ENCODE assay signal across 40 cellular contexts in the genomic region with DNA sequence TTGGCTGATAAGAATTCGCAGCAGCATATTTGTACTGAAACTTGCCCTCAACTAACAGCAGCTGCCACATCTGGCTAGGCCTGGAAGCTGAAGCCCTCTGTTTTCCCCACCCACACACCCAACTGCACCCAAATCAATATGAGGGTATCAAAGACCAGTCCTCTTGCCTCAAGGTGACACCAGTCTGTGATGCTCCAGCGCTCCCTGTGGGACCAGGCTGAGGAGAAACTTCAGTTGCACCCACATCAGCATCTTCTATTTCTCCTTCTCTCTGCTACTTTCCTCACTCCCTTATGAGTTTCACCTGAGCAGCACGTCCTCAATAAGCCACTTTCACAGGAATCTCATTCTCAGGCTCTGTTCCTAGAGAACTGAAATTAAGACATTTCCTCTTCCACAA. TPM values are rescaled to one million over a fixed set of nuclear protein-coding genes. Genes with fewer than 3 reads are reported as not detected.
"Had no signal": no experiment of that assay in that cellular context is flagged by ENCODE, and none has a peak within 500 bp of the region (broad histone marks: within the 10 kb centered on the region; RNA-seq: fewer than 3 reads in every experiment).

No MANE protein-coding gene starts in this region.

- H3K4me3 ChIP-seq: adrenal gland, body of pancreas, breast epithelium had no signal

- ATAC-seq: activated CD4-positive, alpha-beta T cell treated with anti-CD3 and anti-CD28 coated beads for 36 hours; activated CD4-positive, CD25-positive, alpha-beta regulatory T cell treated with anti-CD3 and anti-CD28 coated beads, Interleukin-2, amount 50 U/mL, for 24 hours; activated CD8-positive, alpha-beta memory T cell treated with anti-CD3 and anti-CD28 coated beads, Interleukin-2, amount 10 ng/mL, durations not matched to agents 7 days and 5 days; activated CD8-positive, alpha-beta T cell treated with anti-CD3 and anti-CD28 coated beads, Interleukin-2, amount 10 ng/mL, durations not matched to agents 7 days and 5 days; activated naive CD4-positive, alpha-beta T cell treated with anti-CD3 and anti-CD28 coated beads, Interleukin-2, amount 50 U/mL, for 72 hours; activated T-cell treated with anti-CD3 and anti-CD28 coated beads, Interleukin-2, amount 50 U/mL, for 4 hours; activated T-cell treated with anti-CD3 and anti-CD28 coated beads, Interleukin-2, amount 50 U/mL, for 72 hours; activated T-helper 17 cell treated with anti-CD3 and anti-CD28 coated beads, Interleukin-2, amount 50 U/mL, for 72 hours; body of pancreas; WTC11 had no signal

- H3K9me3 Mint-ChIP-seq: activated CD4-positive, alpha-beta memory T cell treated with anti-CD3 and anti-CD28 coated beads, Interleukin-2, amount 10 ng/mL, durations not matched to agents 7 days and 5 days; activated CD4-positive, alpha-beta T cell treated with anti-CD3 and anti-CD28 coated beads, Interleukin-2, amount 10 ng/mL, durations not matched to agents 7 days and 5 days; activated naive CD4-positive, alpha-beta T cell treated with anti-CD3 and anti-CD28 coated beads for 36 hours; activated naive CD4-positive, alpha-beta T cell treated with anti-CD3 and anti-CD28 coated beads, Interleukin-2, amount 50 U/mL, for 72 hours; activated naive CD8-positive, alpha-beta T cell treated with anti-CD3 and anti-CD28 coated beads for 36 hours; activated T-cell treated with anti-CD3 and anti-CD28 coated beads, Interleukin-2, amount 50 U/mL, for 4 hours; activated T-cell treated with anti-CD3 and anti-CD28 coated beads, Interleukin-2, amount 50 U/mL, for 72 hours; activated T-helper 1 cell treated with anti-CD3 and anti-CD28 coated beads, Interleukin-12 subunit alpha, Interleukin-12 subunit beta, Interleukin-2, Interleukin-4 antibody, amounts not matched to agents 30 ng/mL and 10 ng/mL and 1 ng/mL, durations not matched to agents 14 hours and 24 hours and 36 hours; activated T-helper 17 cell treated with anti-CD3 and anti-CD28 coated beads, Interleukin-2, amount 50 U/mL, for 72 hours; T-helper 1 cell treated with Interleukin-12 subunit alpha and Interleukin-12 subunit beta and Interleukin-4 antibody, amounts not matched to agents 30 μg/mL and 1 μg/mL, for 36 hours; T-helper 2 cell treated with Interferon-gamma antibody and Interleukin-4, amounts not matched to agents 5 μg/mL and 100 μg/mL, for 36 hours; WTC11 had no signal

- H3K27ac ChIP-seq: adrenal gland, body of pancreas, brain microvascular endothelial cell, breast epithelium, WERI-Rb-1 had no signal

- H3K36me3 Mint-ChIP-seq: activated CD8-positive, alpha-beta memory T cell treated with anti-CD3 and anti-CD28 coated beads, Interleukin-2, amount 10 ng/mL, durations not matched to agents 7 days and 5 days; activated naive CD4-positive, alpha-beta T cell treated with anti-CD3 and anti-CD28 coated beads, Interleukin-2, amount 50 U/mL, for 72 hours; activated naive CD8-positive, alpha-beta T cell treated with anti-CD3 and anti-CD28 coated beads for 36 hours; WTC11 had no signal

- H3K9me3 ChIP-seq: adrenal gland, body of pancreas, breast epithelium had no signal

- H3K4me3 Mint-ChIP-seq: activated CD4-positive, alpha-beta memory T cell treated with anti-CD3 and anti-CD28 coated beads, Interleukin-2, amount 10 ng/mL, durations not matched to agents 7 days and 5 days; activated CD4-positive, alpha-beta T cell treated with anti-CD3 and anti-CD28 coated beads for 36 hours; activated CD4-positive, alpha-beta T cell treated with anti-CD3 and anti-CD28 coated beads, Interleukin-2, amount 10 ng/mL, durations not matched to agents 7 days and 5 days; activated CD8-positive, alpha-beta memory T cell treated with anti-CD3 and anti-CD28 coated beads, Interleukin-2, amount 10 ng/mL, durations not matched to agents 7 days and 5 days; activated CD8-positive, alpha-beta T cell treated with anti-CD3 and anti-CD28 coated beads, Interleukin-2, amount 10 ng/mL, durations not matched to agents 7 days and 5 days; activated naive CD4-positive, alpha-beta T cell treated with anti-CD3 and anti-CD28 coated beads for 36 hours; activated naive CD8-positive, alpha-beta T cell treated with anti-CD3 and anti-CD28 coated beads for 36 hours; activated T-cell treated with anti-CD3 and anti-CD28 coated beads, Interleukin-2, amount 50 U/mL, for 4 hours; activated T-cell treated with anti-CD3 and anti-CD28 coated beads, Interleukin-2, amount 50 U/mL, for 72 hours; activated T-helper 1 cell treated with anti-CD3 and anti-CD28 coated beads, Interleukin-12 subunit alpha, Interleukin-12 subunit beta, Interleukin-2, Interleukin-4 antibody, amounts not matched to agents 30 ng/mL and 10 ng/mL and 1 ng/mL, durations not matched to agents 14 hours and 24 hours and 36 hours; activated T-helper 17 cell treated with anti-CD3 and anti-CD28 coated beads, Interleukin-2, amount 50 U/mL, for 72 hours; T-helper 1 cell treated with Interleukin-12 subunit alpha and Interleukin-12 subunit beta and Interleukin-4 antibody, amounts not matched to agents 30 μg/mL and 1 μg/mL, for 36 hours; T-helper 2 cell treated with Interferon-gamma antibody and Interleukin-4, amounts not matched to agents 5 μg/mL and 100 μg/mL, for 36 hours; WTC11 had no signal

- H3K4me1 ChIP-seq: adrenal gland, body of pancreas, breast epithelium had no signal

- H3K36me3 ChIP-seq: adrenal gland, brain microvascular endothelial cell, breast epithelium, WERI-Rb-1 had no signal

- H3K27me3 Mint-ChIP-seq: activated CD4-positive, alpha-beta memory T cell treated with anti-CD3 and anti-CD28 coated beads, Interleukin-2, amount 10 ng/mL, durations not matched to agents 7 days and 5 days; activated CD4-positive, alpha-beta T cell treated with anti-CD3 and anti-CD28 coated beads for 36 hours; activated CD4-positive, alpha-beta T cell treated with anti-CD3 and anti-CD28 coated beads, Interleukin-2, amount 10 ng/mL, durations not matched to agents 7 days and 5 days; activated CD8-positive, alpha-beta memory T cell treated with anti-CD3 and anti-CD28 coated beads, Interleukin-2, amount 10 ng/mL, durations not matched to agents 7 days and 5 days; activated naive CD8-positive, alpha-beta T cell treated with anti-CD3 and anti-CD28 coated beads for 36 hours; activated T-helper 17 cell treated with anti-CD3 and anti-CD28 coated beads, Interleukin-2, amount 50 U/mL, for 72 hours had no signal

- H3K27me3 ChIP-seq: adrenal gland, body of pancreas, brain microvascular endothelial cell, breast epithelium had no signal

- H3K4me1 Mint-ChIP-seq: activated CD4-positive, alpha-beta memory T cell treated with anti-CD3 and anti-CD28 coated beads, Interleukin-2, amount 10 ng/mL, durations not matched to agents 7 days and 5 days; activated CD4-positive, alpha-beta T cell treated with anti-CD3 and anti-CD28 coated beads, Interleukin-2, amount 10 ng/mL, durations not matched to agents 7 days and 5 days; activated CD8-positive, alpha-beta memory T cell treated with anti-CD3 and anti-CD28 coated beads, Interleukin-2, amount 10 ng/mL, durations not matched to agents 7 days and 5 days; activated naive CD8-positive, alpha-beta T cell treated with anti-CD3 and anti-CD28 coated beads for 36 hours; activated T-helper 17 cell treated with anti-CD3 and anti-CD28 coated beads, Interleukin-2, amount 50 U/mL, for 72 hours; WTC11 had no signal

- H3K27ac Mint-ChIP-seq: activated CD4-positive, alpha-beta memory T cell treated with anti-CD3 and anti-CD28 coated beads, Interleukin-2, amount 10 ng/mL, durations not matched to agents 7 days and 5 days; activated CD4-positive, alpha-beta T cell treated with anti-CD3 and anti-CD28 coated beads for 36 hours; activated CD4-positive, alpha-beta T cell treated with anti-CD3 and anti-CD28 coated beads, Interleukin-2, amount 10 ng/mL, durations not matched to agents 7 days and 5 days; activated CD8-positive, alpha-beta memory T cell treated with anti-CD3 and anti-CD28 coated beads, Interleukin-2, amount 10 ng/mL, durations not matched to agents 7 days and 5 days; activated CD8-positive, alpha-beta T cell treated with anti-CD3 and anti-CD28 coated beads, Interleukin-2, amount 10 ng/mL, durations not matched to agents 7 days and 5 days; activated naive CD4-positive, alpha-beta T cell treated with anti-CD3 and anti-CD28 coated beads for 36 hours; activated naive CD4-positive, alpha-beta T cell treated with anti-CD3 and anti-CD28 coated beads, Interleukin-2, amount 50 U/mL, for 72 hours; activated naive CD8-positive, alpha-beta T cell treated with anti-CD3 and anti-CD28 coated beads for 36 hours; activated T-cell treated with anti-CD3 and anti-CD28 coated beads, Interleukin-2, amount 50 U/mL, for 72 hours; activated T-helper 1 cell treated with anti-CD3 and anti-CD28 coated beads, Interleukin-12 subunit alpha, Interleukin-12 subunit beta, Interleukin-2, Interleukin-4 antibody, amounts not matched to agents 30 ng/mL and 10 ng/mL and 1 ng/mL, durations not matched to agents 14 hours and 24 hours and 36 hours; activated T-helper 17 cell treated with anti-CD3 and anti-CD28 coated beads, Interleukin-2, amount 50 U/mL, for 72 hours; T-helper 1 cell treated with Interleukin-12 subunit alpha and Interleukin-12 subunit beta and Interleukin-4 antibody, amounts not matched to agents 30 μg/mL and 1 μg/mL, for 36 hours; T-helper 2 cell treated with Interferon-gamma antibody and Interleukin-4, amounts not matched to agents 5 μg/mL and 100 μg/mL, for 36 hours; WTC11 had no signal

- DNase-seq: activated CD4-positive, alpha-beta memory T cell treated with anti-CD3 and anti-CD28 coated beads, Interleukin-2, amount 10 ng/mL, durations not matched to agents 7 days and 5 days; activated CD4-positive, alpha-beta T cell treated with anti-CD3 and anti-CD28 coated beads for 1 hour; activated CD4-positive, alpha-beta T cell treated with anti-CD3 and anti-CD28 coated beads for 36 hours; activated CD4-positive, alpha-beta T cell treated with anti-CD3 and anti-CD28 coated beads for 48 hours; activated CD4-positive, alpha-beta T cell treated with anti-CD3 and anti-CD28 coated beads, Interleukin-2, amount 10 ng/mL, durations not matched to agents 7 days and 5 days; activated CD4-positive, alpha-beta T cell treated with anti-CD3 and anti-CD28 coated beads, Interleukin-2, amount 50 U/mL, for 48 hours; activated CD4-positive, CD25-positive, alpha-beta regulatory T cell; activated CD8-positive, alpha-beta memory T cell treated with anti-CD3 and anti-CD28 coated beads for 24 hours; activated CD8-positive, alpha-beta memory T cell treated with anti-CD3 and anti-CD28 coated beads, Interleukin-2, amount 10 ng/mL, durations not matched to agents 7 days and 5 days; activated CD8-positive, alpha-beta T cell treated with anti-CD3 and anti-CD28 coated beads, Interleukin-2, amount 10 ng/mL, durations not matched to agents 7 days and 5 days; activated effector memory CD4-positive, alpha-beta T cell treated with anti-CD3 and anti-CD28 coated beads, Interleukin-2, amount 50 U/mL, for 16 hours; activated gamma-delta T cell treated with Interleukin-2 at 50 U/mL for 16 hours; activated naive CD4-positive, alpha-beta T cell; activated naive CD4-positive, alpha-beta T cell treated with anti-CD3 and anti-CD28 coated beads for 36 hours; activated naive CD4-positive, alpha-beta T cell treated with anti-CD3 and anti-CD28 coated beads, Interleukin-2, amount 50 U/mL, for 16 hours; activated naive CD8-positive, alpha-beta T cell treated with anti-CD3 and anti-CD28 coated beads for 36 hours; activated T-cell treated with anti-CD3 and anti-CD28 coated beads for 4 hours; activated T-cell treated with anti-CD3 and anti-CD28 coated beads, Interleukin-2, amount 50 U/mL, for 1 hour; activated T-cell treated with anti-CD3 and anti-CD28 coated beads, Interleukin-2, amount 50 U/mL, for 4 hours; activated T-cell treated with anti-CD3 and anti-CD28 coated beads, Interleukin-2, amount 50 U/mL, for 72 hours; adrenal gland; amniotic stem cell; aorta; body of pancreas; brain microvascular endothelial cell; central memory CD4-positive, alpha-beta T cell; T-helper 1 cell; T-helper 2 cell; T-helper 9 cell; WERI-Rb-1 had no signal

- FAIRE-seq: astrocyte, TTC549 had no signal

RNA-seq across cellular contexts. Expression of a gene that starts 18.7 kb away (rescaled TPM):
- total RNA-seq: activated T-cell treated with anti-CD3 and anti-CD28 coated beads, Interleukin-2, amount 50 U/mL, for 4 hours had no signal
